Comparison of ENCODE assay signal across 1 cellular context in the genomic region with DNA sequence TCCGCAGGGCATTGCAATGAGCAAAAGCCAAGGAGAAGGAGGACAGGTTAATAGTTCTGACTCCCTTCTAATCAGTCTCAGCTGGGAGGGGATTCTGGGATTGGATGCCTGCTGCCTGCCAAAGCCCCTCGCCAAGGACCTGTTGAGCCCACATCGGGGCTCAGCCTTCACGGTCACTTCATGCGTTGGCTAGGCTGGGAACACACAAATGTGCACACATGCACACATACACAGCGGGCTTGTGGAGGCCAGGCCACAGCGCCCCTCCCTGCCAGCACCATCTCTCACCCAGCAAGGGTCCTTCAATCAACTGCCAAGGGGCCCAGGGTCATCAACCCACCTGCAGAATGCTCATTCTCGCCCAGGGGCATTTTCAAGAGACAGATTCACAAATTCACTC.
TF ChIP-seq lines count a peak whose summit lies in the region.

No MANE protein-coding gene starts in this region.

TF ChIP-seq in HEK293, 187 proteins besides CTCF, POLR2A, EP300 and RAD21 (continued from another document):
- no peak for TF ChIP-seq AEBP2 (tag by site-specific recombination; IDR thresholded peaks at IDR 0.05; ENCODE audit: borderline replicate concordance)
- TF ChIP-seq HOXC10 (CRISPR knock-in tag; IDR thresholded peaks at IDR 0.05) = no peak
- no peak for TF ChIP-seq ZNF169 (tag by site-specific recombination; IDR thresholded peaks at IDR 0.05)
